In the genomic region with DNA sequence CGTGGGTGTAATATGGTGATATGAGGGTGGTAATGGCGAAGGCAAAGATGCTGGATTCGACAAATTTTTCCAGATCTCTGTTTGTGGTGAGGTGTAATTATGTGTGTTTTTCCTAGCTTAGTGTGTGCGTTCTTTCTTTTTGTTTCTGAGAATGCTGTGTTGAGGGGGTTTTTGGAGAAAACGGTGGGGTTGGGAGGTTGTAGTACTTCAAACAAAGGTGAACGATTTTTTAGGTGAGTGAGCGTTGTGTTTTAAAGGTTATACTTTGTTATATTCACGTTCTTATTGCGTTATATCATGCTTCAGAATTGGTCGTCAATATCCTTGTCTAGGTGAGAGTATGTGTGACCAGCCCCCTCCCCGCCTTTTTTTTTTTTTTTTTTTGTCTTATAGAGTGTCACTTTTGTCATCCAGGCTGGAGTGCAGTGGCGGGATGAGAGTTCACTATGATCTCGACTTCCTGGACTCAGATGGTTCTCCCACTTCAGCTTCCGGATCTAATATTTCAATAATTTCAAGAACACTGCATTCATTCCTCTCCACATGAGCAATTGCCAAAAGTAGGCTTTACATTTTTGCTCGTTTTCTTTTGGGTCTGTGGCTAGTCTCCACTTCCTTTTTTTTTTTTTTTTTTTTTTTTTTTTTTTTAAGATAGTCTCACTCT, we compare ENCODE assay signal across 2 cellular contexts.
TF ChIP-seq lines count a peak whose summit lies in the region.

No MANE protein-coding gene starts in this region.

TF ChIP-seq in HCT116, 20 proteins besides CTCF, POLR2A, EP300 and RAD21 (continued from another document):
- TF ChIP-seq SP1 (IDR thresholded peaks at IDR 0.05; ENCODE audit: low read depth) (no peak), ZFX (IDR thresholded peaks at IDR 0.05) (no peak), CBX3 (IDR thresholded peaks at IDR 0.05; ENCODE audit: low read depth) (no peak), ZNF274 (IDR thresholded peaks at IDR 0.05; ENCODE audit: low read depth, low read length) (no peak), REST (IDR thresholded peaks at IDR 0.05; ENCODE audit: low read depth) (no peak)

TF ChIP-seq in endothelial cell of umbilical vein, 7 proteins besides CTCF, POLR2A, EP300 and RAD21 (continued from another document):
- TF ChIP-seq JUN (IDR thresholded peaks at IDR 0.05; ENCODE audit: borderline replicate concordance, insufficient read depth, insufficient read length, low read depth) (no peak), POLR2AphosphoS5 (IDR thresholded peaks at IDR 0.05; ENCODE audit: insufficient read depth, low read depth, low read length) (no peak), MAX (IDR thresholded peaks at IDR 0.05; ENCODE audit: insufficient read depth, insufficient read length) (no peak), MYC (IDR thresholded peaks at IDR 0.05; ENCODE audit: low read depth, low read length) (no peak), EZH2 (IDR thresholded peaks at IDR 0.05; ENCODE audit: borderline replicate concordance, low read depth, low read length, severe bottlenecking) (no peak), FOS (IDR thresholded peaks at IDR 0.05; ENCODE audit: borderline replicate concordance, insufficient read depth, low read length) (no peak)
